In the genomic region with DNA sequence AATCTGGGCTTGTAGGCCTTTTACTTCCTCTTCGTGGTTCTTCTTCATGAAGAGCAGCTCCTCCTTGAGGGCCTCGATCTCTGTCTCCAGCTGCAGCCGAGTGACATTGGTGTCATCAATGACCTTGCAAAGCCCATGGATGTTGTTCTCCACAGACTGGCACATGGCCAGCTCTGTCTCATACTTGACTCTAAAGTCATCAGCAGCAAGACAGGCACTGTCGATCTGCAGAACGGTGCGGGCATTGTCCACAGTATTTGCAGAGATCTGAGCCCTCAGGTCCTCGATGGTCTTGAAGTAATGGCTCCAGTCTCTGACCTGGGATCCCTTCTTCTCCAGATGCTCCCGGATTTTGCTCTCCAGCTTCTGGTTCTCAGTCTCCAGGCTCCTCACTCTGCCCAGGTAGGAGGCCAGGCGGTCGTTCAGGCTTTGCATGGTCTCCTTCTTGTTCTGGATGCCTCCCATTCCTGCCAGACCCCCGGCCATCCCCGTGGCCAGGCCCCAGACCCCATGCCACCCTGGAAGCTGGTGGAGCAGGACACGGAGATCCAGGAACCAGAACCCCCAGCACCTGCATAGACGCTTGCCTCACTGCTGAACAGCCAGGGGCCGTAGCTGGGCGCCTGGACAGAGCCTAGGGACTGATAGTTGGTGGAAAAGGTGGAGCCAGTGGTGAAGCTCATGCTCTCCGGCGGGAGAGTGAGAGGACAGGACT, we compare ENCODE assay signal across 7 cellular contexts. TPM values are rescaled to one million over a fixed set of nuclear protein-coding genes. Genes with fewer than 3 reads are reported as not detected.
"Had no signal": no experiment of that assay in that cellular context is flagged by ENCODE, and none has a peak within 500 bp of the region (broad histone marks: within the 10 kb centered on the region; RNA-seq: fewer than 3 reads in every experiment).

No MANE protein-coding gene starts in this region.

RNA-seq across cellular contexts. Expression of a gene that starts 42.2 kb away (rescaled TPM):
- total RNA-seq: activated CD4-positive, alpha-beta memory T cell treated with anti-CD3 and anti-CD28 coated beads, Interleukin-2, amount 10 ng/mL, durations not matched to agents 7 days and 5 days; activated CD4-positive, alpha-beta T cell treated with anti-CD3 and anti-CD28 coated beads, Interleukin-2, amount 10 ng/mL, durations not matched to agents 7 days and 5 days; cardiac septum; endothelial cell of umbilical vein; fibroblast of lung; fibroblast of villous mesenchyme; gastroesophageal sphincter had no signal
- polyA plus RNA-seq: fibroblast of lung had no signal
